7 cellular contexts compared by ENCODE assay signal in the genomic region with DNA sequence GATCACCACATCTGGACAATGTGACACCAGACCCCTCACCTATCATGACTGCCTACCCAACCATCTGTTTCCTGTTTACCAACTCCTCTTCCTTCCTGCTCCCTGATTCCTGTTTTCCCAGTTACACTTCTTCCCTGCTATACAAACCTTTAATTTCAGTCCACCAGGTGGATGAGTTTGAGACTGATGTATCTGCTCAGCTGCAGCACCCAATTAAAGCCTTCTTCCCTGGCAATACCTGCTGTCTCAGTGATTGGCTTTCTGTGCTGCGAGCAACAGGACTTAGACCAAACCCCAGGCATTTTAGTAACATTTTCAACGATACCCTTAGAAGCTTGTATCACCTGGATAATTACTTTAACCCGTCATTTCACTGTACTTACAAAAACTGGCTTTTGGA.
"Had no signal": no experiment of that assay in that cellular context is flagged by ENCODE, and none has a peak within 500 bp of the region (broad histone marks: within the 10 kb centered on the region; RNA-seq: fewer than 3 reads in every experiment).

No MANE protein-coding gene starts in this region.

- ATAC-seq: GM23338, HepG2 had no signal

- H3K4me1 Mint-ChIP-seq: H9 had no signal

- H3K27ac ChIP-seq: HL-60 had no signal

- H3K27ac Mint-ChIP-seq: GM23338, H9, HFFc6, IgD-negative memory B cell had no signal

- H3K4me3 Mint-ChIP-seq: GM23338, H9, HFFc6, IgD-negative memory B cell had no signal

- H3K36me3 Mint-ChIP-seq: IgD-negative memory B cell had no signal

- H3K27me3 Mint-ChIP-seq: IgD-negative memory B cell had no signal

- DNase-seq: H9, HCEC 1CT, HFFc6 had no signal

- H3K4me3 ChIP-seq: GM23338 had no signal
